Comparison of ENCODE assay signal across 8 cellular contexts in genomic region chr4:139453041-139453370, GRCh38. TPM values are rescaled to one million over a fixed set of nuclear protein-coding genes. Genes with fewer than 3 reads are reported as not detected.
DNase-seq lines count a peak whose midpoint lies in the region; ATAC-seq and TF ChIP-seq lines count a peak whose summit lies in the region.

No MANE protein-coding gene starts in this region.

- no peaks in the 10 kb centered on the region for H4K20me1 ChIP-seq in H9 (ENCODE audit: control insufficient read depth, insufficient read depth, insufficient read length)

- 0 out of 5 replicates have a peak, but pooled peaks cover 0 to 2% of the 10 kb centered on the region in 2 experiments for H3K9me3 Mint-ChIP-seq in H9

- peak overlapping the region; percentile 96 to 99 for H3K4me3 Mint-ChIP-seq in H9

- TF ChIP-seq CTCF in H9 (conservative IDR thresholded peaks at IDR 0.05) (peak; percentile 58; the same call in 2 of the 3 replicates), right lobe of liver (IDR thresholded peaks at IDR 0.05) (peak; percentile 30 to 55 (median 34))

- peak overlapping the region; percentile 10 for H4K8ac ChIP-seq in H9 (replicated peaks; ENCODE audit: insufficient read length, low read depth, low read length)

- ATAC-seq in right lobe of liver = peak; percentile 44 to 60 (median 54)

- no peak overlapping the region for H4K5ac ChIP-seq in H9 (ENCODE audit: insufficient read length, low read depth, low read length)

- H3K4me3 ChIP-seq in right lobe of liver (peak overlapping the region; percentile 50 to 76 (median 76)), subcutaneous abdominal adipose tissue (ENCODE audit: low read depth in 1 of 5, low read length in 5 of 5) (peak overlapping the region; percentile 93 to 100 (median 97))

- H2AK5ac ChIP-seq in H9 (ENCODE audit: insufficient read length, low read length) = no peak overlapping the region

- peaks cover 0 to 7% (median 4%) of the 10 kb centered on the region in 3 experiments; a peak in 5 of 7 replicates for H3K36me3 Mint-ChIP-seq in H9 (ENCODE audit: insufficient read depth in 1 of 3, low read depth in 3 of 3)

- peak overlapping the region; percentile 66 for H3K9ac ChIP-seq in H9 (ENCODE audit: extremely low read depth, insufficient read length, low read length)
- peak overlapping the region; percentile 59 to 93 (median 84) for H3K9ac ChIP-seq in subcutaneous abdominal adipose tissue (ENCODE audit: low read length in 5 of 5)

- no peaks in the 10 kb centered on the region; the same call in 1 of the 2 replicates for H3K4me1 ChIP-seq in H9 (ENCODE audit: insufficient read depth, low read length)
- H3K4me1 ChIP-seq in right lobe of liver = peaks cover 0 to 19% (median 0%) of the 10 kb centered on the region in 4 donors
- H3K4me1 ChIP-seq in subcutaneous abdominal adipose tissue (ENCODE audit: control insufficient read depth in 5 of 5, insufficient read depth in 5 of 5, low read length in 5 of 5) = peaks cover 3 to 49% (median 43%) of the 10 kb centered on the region in 5 donors

- no peaks in the 10 kb centered on the region for H3K27me3 ChIP-seq in H9 (ENCODE audit: insufficient read depth, low read length)
- H3K27me3 ChIP-seq in right lobe of liver = no peaks in the 10 kb centered on the region
- no peaks in the 10 kb centered on the region for H3K27me3 ChIP-seq in subcutaneous abdominal adipose tissue (ENCODE audit: control insufficient read depth in 5 of 5, insufficient read depth in 4 of 5, low read length in 5 of 5)

- H3K79me1 ChIP-seq in H9 (ENCODE audit: insufficient read depth, low read depth, low read length, poor library complexity, severe bottlenecking) = peaks cover 3% of the 10 kb centered on the region

- WGBS in H9 (ENCODE audit: extremely low coverage, insufficient read length, low lambda C conversion rate) = no CpG with 5 or more reads among the region's 15 CpGs
- WGBS in right lobe of liver (ENCODE audit: insufficient coverage, low coverage, low lambda C conversion rate, missing lambda C conversion rate) = 2% methylated on average over 4 of the region's 15 CpGs

- H4K91ac ChIP-seq in H9 (ENCODE audit: insufficient read length, low read depth, low read length) = no peak overlapping the region

- no peak overlapping the region for H3K23ac ChIP-seq in H9 (ENCODE audit: insufficient read length, low read depth, low read length)

- H3K27ac ChIP-seq in H9 (ENCODE audit: insufficient read length, low read depth, low read length) (peak overlapping the region; percentile 41), right lobe of liver (peak overlapping the region; percentile 90 to 96 (median 94)), subcutaneous abdominal adipose tissue (ENCODE audit: low read depth, low read length) (peak overlapping the region; percentile 88)

- DNase-seq in NCI-H524 (lab: John Stamatoyannopoulos, UW) (peak; percentile 61 to 75), NCI-H524 treated with DMSO at 0.1 percent for 48 hours (lab: John Stamatoyannopoulos, UW) (no peak), H9 (no peak), LHCN-M2 (ENCODE audit: low read depth) (peak; percentile 80), SKM-1 (lab: John Stamatoyannopoulos, UW; ENCODE audit: unreplicated experiment) (peak; percentile 54), right lobe of liver (peak in 1 of 3 donors; percentile 78)
- DNase-seq in central memory CD4-positive, alpha-beta T cell = peak; percentile 80

- TF ChIP-seq POLR2A in right lobe of liver (IDR thresholded peaks at IDR 0.05) = no peak

- peak overlapping the region; percentile 100 for H3K4me2 ChIP-seq in H9 (ENCODE audit: insufficient read depth, insufficient read length, low read length)

- H2BK20ac ChIP-seq in H9 (ENCODE audit: low read depth, low read length, poor library complexity, severe bottlenecking) = no peak overlapping the region

- peak overlapping the region; percentile 30 for H3K14ac ChIP-seq in H9 (ENCODE audit: insufficient read depth, low read length)

- no peaks in the 10 kb centered on the region for H3K36me3 ChIP-seq in right lobe of liver
- H3K36me3 ChIP-seq in subcutaneous abdominal adipose tissue (ENCODE audit: control insufficient read depth in 5 of 5, insufficient read depth in 5 of 5, low read length in 5 of 5) = no peaks in the 10 kb centered on the region

- peak overlapping the region; percentile 66 for H3K18ac ChIP-seq in H9 (ENCODE audit: insufficient read length, low read depth, low read length)

- H3K4ac ChIP-seq in H9 (ENCODE audit: low read depth, low read length) = no peak overlapping the region

- H3K79me2 ChIP-seq in H9 (ENCODE audit: insufficient read depth, low read length) = peaks cover 17% of the 10 kb centered on the region; the same call in 1 of the 2 replicates

- H2BK12ac ChIP-seq in H9 (ENCODE audit: insufficient read length, low read depth, low read length) = no peak overlapping the region

- peaks cover 15% of the 10 kb centered on the region for H3K23me2 ChIP-seq in H9 (ENCODE audit: insufficient read length, low read depth, low read length, poor library complexity, severe bottlenecking)

- no peak overlapping the region for H3T11ph ChIP-seq in H9 (ENCODE audit: low read length)

- H2AFZ ChIP-seq in H9 (ENCODE audit: low read length) = no peak overlapping the region

- intact Hi-C loops in right lobe of liver (cut with DNase I) = no loop called here

- H3K27ac Mint-ChIP-seq in H9 = peak overlapping the region; percentile 99; a peak in 6 of 7 replicates

- peaks cover 43 to 46% of the 10 kb centered on the region in 2 experiments for H3K4me1 Mint-ChIP-seq in H9

- no peaks in the 10 kb centered on the region for H3K9me3 ChIP-seq in H9 (ENCODE audit: control insufficient read depth, low read depth, low read length)
- no peaks in the 10 kb centered on the region for H3K9me3 ChIP-seq in right lobe of liver
- H3K9me3 ChIP-seq in subcutaneous abdominal adipose tissue (ENCODE audit: control insufficient read depth in 5 of 5, low read length in 5 of 5) = no peaks in the 10 kb centered on the region

- no peaks in the 10 kb centered on the region for H3K27me3 Mint-ChIP-seq in H9 (ENCODE audit: low read depth)

- no peak overlapping the region for H2BK15ac ChIP-seq in H9 (ENCODE audit: low read depth, low read length)

- H3K56ac ChIP-seq in H9 (ENCODE audit: insufficient read length, low read depth, low read length) = no peak overlapping the region

- no peak overlapping the region for H2BK120ac ChIP-seq in H9 (ENCODE audit: low read depth, low read length, poor library complexity, severe bottlenecking)

- H2BK5ac ChIP-seq in H9 (ENCODE audit: insufficient read length, low read length) = no peak overlapping the region

RNA-seq across cellular contexts. Expression of gene RAB33B, which starts 0.9 kb away (rescaled TPM):
- total RNA-seq in H9 (2021) (7.5 and 7.7 TPM in 2 replicates), LHCN-M2 (2014; rRNA removed) (3.6 and 3.7 TPM in 2 replicates), right lobe of liver (10 to 100 TPM; 10.9 to 15.1 (median 12.1) TPM)
- 1.3 TPM for polyA plus RNA-seq in LHCN-M2 (2012)

Comparison
In these comparisons a context has a peak if more than half of its experiments do, and no peak if none do; other contexts are left out.
1. DNase-seq: peak in NCI-H524 (2 of 2), LHCN-M2 (single experiment), SKM-1 (single experiment) and central memory CD4-positive, alpha-beta T cell (single experiment); none in NCI-H524 treated with DMSO at 0.1 percent for 48 hours (single experiment) and H9 (single experiment).
2. H3K27ac ChIP-seq: peak in every context shown above with its lines; median percentile 94 in right lobe of liver; 88 in subcutaneous abdominal adipose tissue; 41 in H9.